ENCODE assay signal across 19 cellular contexts in the genomic region with DNA sequence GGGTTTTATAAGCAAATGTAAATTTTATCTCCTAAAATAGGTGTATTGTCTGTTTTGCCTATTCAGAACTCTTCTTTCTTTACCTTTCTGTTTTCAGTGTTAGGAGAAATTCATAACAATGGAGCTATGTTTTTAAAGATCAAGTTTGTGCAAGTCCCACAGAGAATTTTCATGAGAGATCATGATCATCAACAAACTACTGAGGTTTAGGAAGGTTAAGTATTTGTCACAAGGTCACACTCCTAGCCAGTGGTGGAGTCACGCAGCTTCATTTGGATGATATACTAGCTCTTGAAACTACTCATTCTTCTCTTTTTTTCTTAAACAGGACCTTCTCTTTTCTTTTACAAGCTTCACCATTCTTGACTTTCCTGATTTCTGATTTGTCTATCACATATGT.
DNase-seq lines count a peak whose midpoint lies in the region; ATAC-seq and TF ChIP-seq lines count a peak whose summit lies in the region.
"Had no signal": no experiment of that assay in that cellular context is flagged by ENCODE, and none has a peak within 500 bp of the region (broad histone marks: within the 10 kb centered on the region; RNA-seq: fewer than 3 reads in every experiment).

No MANE protein-coding gene starts in this region.

- H3K4ac ChIP-seq in H9 (ENCODE audit: low read depth, low read length): no peak overlapping the region

- H3K79me1 ChIP-seq in H9 (ENCODE audit: insufficient read depth, low read depth, low read length, poor library complexity, severe bottlenecking): no peaks in the 10 kb centered on the region

- H3K4me3 Mint-ChIP-seq in H9: no peak overlapping the region
- H3K4me3 Mint-ChIP-seq in activated CD4-positive, alpha-beta T cell treated with anti-CD3 and anti-CD28 coated beads for 36 hours: no peak overlapping the region
- H3K4me3 Mint-ChIP-seq: T-helper 1 cell treated with Interleukin-12 subunit alpha and Interleukin-12 subunit beta and Interleukin-4 antibody, amounts not matched to agents 30 μg/mL and 1 μg/mL, for 36 hours had no signal

- H3K23me2 ChIP-seq in H9 (ENCODE audit: insufficient read length, low read depth, low read length, poor library complexity, severe bottlenecking): no peaks in the 10 kb centered on the region

- CTCF ChIA-PET in activated CD4-positive, alpha-beta T cell treated with anti-CD3 and anti-CD28 coated beads for 36 hours (lab: Charles Lee): no interaction called here

- no peaks in the 10 kb centered on the region for H3K27me3 ChIP-seq in H9 (ENCODE audit: insufficient read depth, low read length)
- H3K27me3 ChIP-seq: BE2C, SJCRH30 had no signal

- H3K4me1 ChIP-seq in H9 (ENCODE audit: insufficient read depth, low read length): 0 out of 2 replicates have a peak, but pooled peaks cover 2% of the 10 kb centered on the region
- H3K4me1 ChIP-seq: BE2C, SJCRH30 had no signal

- H3K18ac ChIP-seq in H9 (ENCODE audit: insufficient read length, low read depth, low read length): no peak overlapping the region

- no peaks in the 10 kb centered on the region; a peak in 1 of 7 replicates for H3K36me3 Mint-ChIP-seq in H9 (ENCODE audit: insufficient read depth in 1 of 3, low read depth in 3 of 3)
- H3K36me3 Mint-ChIP-seq in activated CD4-positive, alpha-beta T cell treated with anti-CD3 and anti-CD28 coated beads for 36 hours (ENCODE audit: low read depth): no peaks in the 10 kb centered on the region

- no peak overlapping the region for H2BK20ac ChIP-seq in H9 (ENCODE audit: low read depth, low read length, poor library complexity, severe bottlenecking)

- H2AK5ac ChIP-seq in H9 (ENCODE audit: insufficient read length, low read length): no peak overlapping the region

- H3K9me3 Mint-ChIP-seq in H9: no peaks in the 10 kb centered on the region
- no peaks in the 10 kb centered on the region for H3K9me3 Mint-ChIP-seq in activated CD4-positive, alpha-beta T cell treated with anti-CD3 and anti-CD28 coated beads for 36 hours (ENCODE audit: low read depth)
- H3K9me3 Mint-ChIP-seq: T-helper 1 cell treated with Interleukin-12 subunit alpha and Interleukin-12 subunit beta and Interleukin-4 antibody, amounts not matched to agents 30 μg/mL and 1 μg/mL, for 36 hours had no signal

- H3K27me3 Mint-ChIP-seq in H9 (ENCODE audit: low read depth): no peaks in the 10 kb centered on the region
- H3K27me3 Mint-ChIP-seq in activated CD4-positive, alpha-beta T cell treated with anti-CD3 and anti-CD28 coated beads for 36 hours: no peaks in the 10 kb centered on the region

- H3K56ac ChIP-seq in H9 (ENCODE audit: insufficient read length, low read depth, low read length): no peak overlapping the region

- H3K4me1 Mint-ChIP-seq in H9: peaks cover 49 to 60% of the 10 kb centered on the region in 2 experiments
- no peaks in the 10 kb centered on the region for H3K4me1 Mint-ChIP-seq in activated CD4-positive, alpha-beta T cell treated with anti-CD3 and anti-CD28 coated beads for 36 hours

- no peaks in the 10 kb centered on the region for H4K20me1 ChIP-seq in H9 (ENCODE audit: control insufficient read depth, insufficient read depth, insufficient read length)

- H3K4me2 ChIP-seq in H9 (ENCODE audit: insufficient read depth, insufficient read length, low read length): no peak overlapping the region

- H3K9ac ChIP-seq in H9 (ENCODE audit: extremely low read depth, insufficient read length, low read length): no peak overlapping the region

- no peak overlapping the region for H4K5ac ChIP-seq in H9 (ENCODE audit: insufficient read length, low read depth, low read length)

- WGBS in H9 (ENCODE audit: extremely low coverage, insufficient read length, low lambda C conversion rate): no CpG with 5 or more reads among the region's 1 CpG

- H3K27ac Mint-ChIP-seq in H9: peak overlapping the region; percentile 89 to 97 (median 94); a peak in 5 of 7 replicates
- H3K27ac Mint-ChIP-seq in activated CD4-positive, alpha-beta T cell treated with anti-CD3 and anti-CD28 coated beads for 36 hours: no peak overlapping the region
- H3K27ac Mint-ChIP-seq: T-helper 1 cell treated with Interleukin-12 subunit alpha and Interleukin-12 subunit beta and Interleukin-4 antibody, amounts not matched to agents 30 μg/mL and 1 μg/mL, for 36 hours had no signal

- no peak overlapping the region for H4K8ac ChIP-seq in H9 (replicated peaks; ENCODE audit: insufficient read length, low read depth, low read length)

- no peak overlapping the region for H2AFZ ChIP-seq in H9 (ENCODE audit: low read length)

- H2BK12ac ChIP-seq in H9 (ENCODE audit: insufficient read length, low read depth, low read length): no peak overlapping the region

- no peaks in the 10 kb centered on the region for H3K9me3 ChIP-seq in H9 (ENCODE audit: control insufficient read depth, low read depth, low read length)
- H3K9me3 ChIP-seq: BE2C, SJCRH30 had no signal

- DNase-seq in A172 (ENCODE audit: low spot score) (peak; percentile 8), H9 (no peak), LHCN-M2 (ENCODE audit: low read depth) (peak; percentile 40), fibroblast of mammary gland (ENCODE audit: low read depth) (peak; percentile 19), SK-N-DZ (ENCODE audit: low spot score) (no peak), T-helper 2 cell (no peak)
- no peak for DNase-seq in activated CD4-positive, alpha-beta T cell treated with anti-CD3 and anti-CD28 coated beads for 36 hours
- DNase-seq in stimulated activated CD4-positive, alpha-beta T cell treated with anti-CD3 and anti-CD28 coated beads, Interleukin-1b, Interleukin-23, amount 100 ng/mL, for 48 hours: no peak
- DNase-seq: BE2C, DND-41, KG1, MV-4-11, NCI-H1694, NCI-H2081, NCI-H2171, NCI-H345, NCI-H524, SJCRH30 had no signal

- H3K79me2 ChIP-seq in H9 (ENCODE audit: insufficient read depth, low read length): no peaks in the 10 kb centered on the region

- no peak overlapping the region for H4K91ac ChIP-seq in H9 (ENCODE audit: insufficient read length, low read depth, low read length)

- H3K23ac ChIP-seq in H9 (ENCODE audit: insufficient read length, low read depth, low read length): no peak overlapping the region

- H2BK5ac ChIP-seq in H9 (ENCODE audit: insufficient read length, low read length): no peak overlapping the region

- TF ChIP-seq CTCF in H9 (conservative IDR thresholded peaks at IDR 0.05): no peak
- TF ChIP-seq CTCF in fibroblast of mammary gland (conservative IDR thresholded peaks at IDR 0.05; ENCODE audit: control insufficient read depth, insufficient read depth, low read depth, low read length): no peak

- no peak overlapping the region for H3K4me3 ChIP-seq in fibroblast of mammary gland (ENCODE audit: control insufficient read depth, low read depth, low read length)
- H3K4me3 ChIP-seq: SJCRH30 had no signal

- POLR2A ChIA-PET in activated CD4-positive, alpha-beta T cell treated with anti-CD3 and anti-CD28 coated beads for 36 hours (lab: Charles Lee): no interaction called here

- intact Hi-C loops in activated CD4-positive, alpha-beta T cell treated with anti-CD3 and anti-CD28 coated beads for 36 hours (cut with DNase I, micrococcal nuclease): no loop called here

- H3K14ac ChIP-seq in H9 (ENCODE audit: insufficient read depth, low read length): no peak overlapping the region

- ATAC-seq in activated CD4-positive, alpha-beta T cell treated with anti-CD3 and anti-CD28 coated beads for 36 hours: no peak

- no peak overlapping the region for H2BK15ac ChIP-seq in H9 (ENCODE audit: low read depth, low read length)

- H3T11ph ChIP-seq in H9 (ENCODE audit: low read length): no peak overlapping the region

- no peak overlapping the region for H2BK120ac ChIP-seq in H9 (ENCODE audit: low read depth, low read length, poor library complexity, severe bottlenecking)

- no peak overlapping the region for H3K27ac ChIP-seq in H9 (ENCODE audit: insufficient read length, low read depth, low read length)
- H3K27ac ChIP-seq: SJCRH30 had no signal

Comparison
In these comparisons a context has a peak if more than half of its experiments do, and no peak if none do; other contexts are left out.
1. DNase-seq: peak in A172 (single experiment), LHCN-M2 (single experiment) and fibroblast of mammary gland (single experiment); none in H9 (single experiment), SK-N-DZ (single experiment), activated CD4-positive, alpha-beta T cell treated with anti-CD3 and anti-CD28 coated beads for 36 hours (single experiment), stimulated activated CD4-positive, alpha-beta T cell treated with anti-CD3 and anti-CD28 coated beads, Interleukin-1b, Interleukin-23, amount 100 ng/mL, for 48 hours (single experiment) and T-helper 2 cell (0 of 5).